ENCODE assay signal across 8 cellular contexts in genomic region chr14:30994681-30995620, GRCh38. TPM values are rescaled to one million over a fixed set of nuclear protein-coding genes. Genes with fewer than 3 reads are reported as not detected.
A peak's percentile ranks its signal among the peaks of the same experiment; 100 is the strongest.
DNase-seq lines count a peak whose midpoint lies in the region; ATAC-seq lines count a peak whose summit lies in the region.

No MANE protein-coding gene starts in this region.

- peak; percentile 72 for ATAC-seq in GM18511 (IDR thresholded peaks at IDR 0.05; ENCODE audit: unreplicated experiment)
- ATAC-seq in HG02642 (IDR thresholded peaks at IDR 0.05; ENCODE audit: poor library complexity, unreplicated experiment): peak; percentile 68

- 54 to 81% methylated on average over 3 of the region's 4 CpGs for WGBS in mesodermal cell (ENCODE audit: insufficient coverage in 2 of 2), 2 experiments

- peaks cover 23% of the 10 kb centered on the region for H3K36me3 Mint-ChIP-seq in activated T-helper 1 cell treated with anti-CD3 and anti-CD28 coated beads, Interleukin-12 subunit alpha, Interleukin-12 subunit beta, Interleukin-2, Interleukin-4 antibody, amounts not matched to agents 30 ng/mL and 10 ng/mL and 1 ng/mL, durations not matched to agents 14 hours and 24 hours and 36 hours (ENCODE audit: low read depth)

- intact Hi-C loops in activated T-helper 1 cell treated with anti-CD3 and anti-CD28 coated beads, Interleukin-12 subunit alpha, Interleukin-12 subunit beta, Interleukin-2, Interleukin-4 antibody, amounts not matched to agents 30 ng/mL and 10 ng/mL and 1 ng/mL, durations not matched to agents 14 hours and 24 hours and 36 hours (cut with micrococcal nuclease): loop anchor here (1.0 kb wide), 1 partner anchor 31 kb away; the partner anchor contains the start of gene STRN3

- H3K36me3 ChIP-seq in mesodermal cell (ENCODE audit: control insufficient read depth, insufficient read depth, low read length): peaks cover 25% of the 10 kb centered on the region

- H3K9me3 ChIP-seq in mesodermal cell (ENCODE audit: control insufficient read depth, low read length): peaks cover 18% of the 10 kb centered on the region

- peak overlapping the region; percentile 33 for H3K27ac ChIP-seq in mesodermal cell (ENCODE audit: low read depth, low read length, severe bottlenecking)

- no peak overlapping the region for H3K4me3 ChIP-seq in mesodermal cell (ENCODE audit: extremely low read depth, insufficient read depth, low read length, poor library complexity, severe bottlenecking)

- peaks cover 8% of the 10 kb centered on the region for H3K4me1 ChIP-seq in mesodermal cell (ENCODE audit: control insufficient read depth, insufficient read depth, low read length, poor library complexity, severe bottlenecking)

- H3K27ac Mint-ChIP-seq in activated T-helper 1 cell treated with anti-CD3 and anti-CD28 coated beads, Interleukin-12 subunit alpha, Interleukin-12 subunit beta, Interleukin-2, Interleukin-4 antibody, amounts not matched to agents 30 ng/mL and 10 ng/mL and 1 ng/mL, durations not matched to agents 14 hours and 24 hours and 36 hours: peak overlapping the region; percentile 74

- DNase-seq in activated T-helper 1 cell treated with anti-CD3 and anti-CD28 coated beads, Interleukin-12 subunit alpha, Interleukin-12 subunit beta, Interleukin-2, Interleukin-4 antibody, amounts not matched to agents 30 ng/mL and 10 ng/mL and 1 ng/mL, durations not matched to agents 14 hours and 24 hours and 36 hours (ENCODE audit: low spot score): no peak
- DNase-seq in T-helper 9 cell: no peak
- DNase-seq in stimulated activated CD4-positive, alpha-beta T cell treated with anti-CD3 and anti-CD28 coated beads, Interleukin-1b, Interleukin-23, amount 100 ng/mL, for 48 hours: no peak
- DNase-seq in NCI-H1105 (lab: John Stamatoyannopoulos, UW): no peak
- DNase-seq in SIG-M5 (lab: John Stamatoyannopoulos, UW): no peak

- H3K9me3 Mint-ChIP-seq in activated T-helper 1 cell treated with anti-CD3 and anti-CD28 coated beads, Interleukin-12 subunit alpha, Interleukin-12 subunit beta, Interleukin-2, Interleukin-4 antibody, amounts not matched to agents 30 ng/mL and 10 ng/mL and 1 ng/mL, durations not matched to agents 14 hours and 24 hours and 36 hours: peaks cover 24% of the 10 kb centered on the region

- H3K4me1 Mint-ChIP-seq in activated T-helper 1 cell treated with anti-CD3 and anti-CD28 coated beads, Interleukin-12 subunit alpha, Interleukin-12 subunit beta, Interleukin-2, Interleukin-4 antibody, amounts not matched to agents 30 ng/mL and 10 ng/mL and 1 ng/mL, durations not matched to agents 14 hours and 24 hours and 36 hours (ENCODE audit: low read depth): peaks cover 29% of the 10 kb centered on the region

- no peak overlapping the region for H3K4me3 Mint-ChIP-seq in activated T-helper 1 cell treated with anti-CD3 and anti-CD28 coated beads, Interleukin-12 subunit alpha, Interleukin-12 subunit beta, Interleukin-2, Interleukin-4 antibody, amounts not matched to agents 30 ng/mL and 10 ng/mL and 1 ng/mL, durations not matched to agents 14 hours and 24 hours and 36 hours

- no peaks in the 10 kb centered on the region for H3K27me3 Mint-ChIP-seq in activated T-helper 1 cell treated with anti-CD3 and anti-CD28 coated beads, Interleukin-12 subunit alpha, Interleukin-12 subunit beta, Interleukin-2, Interleukin-4 antibody, amounts not matched to agents 30 ng/mL and 10 ng/mL and 1 ng/mL, durations not matched to agents 14 hours and 24 hours and 36 hours (ENCODE audit: insufficient read depth)

RNA-seq across cellular contexts. Expression of gene AP4S1, which starts 30.5 kb away (rescaled TPM):
- 7.9 and 8.5 TPM in 2 replicates for total RNA-seq in activated T-helper 1 cell treated with anti-CD3 and anti-CD28 coated beads, Interleukin-12 subunit alpha, Interleukin-12 subunit beta, Interleukin-2, Interleukin-4 antibody, amounts not matched to agents 30 ng/mL and 10 ng/mL and 1 ng/mL, durations not matched to agents 14 hours and 24 hours and 36 hours
- polyA plus RNA-seq in mesodermal cell (2013, experiment 1 of 2): 3.9 TPM
- polyA plus RNA-seq in mesodermal cell (2013, experiment 2 of 2): 5.0 TPM

RNA-seq across cellular contexts. Expression of gene STRN3, which starts 31.2 kb away (rescaled TPM):
- 25.9 and 31.3 TPM in 2 replicates for total RNA-seq in activated T-helper 1 cell treated with anti-CD3 and anti-CD28 coated beads, Interleukin-12 subunit alpha, Interleukin-12 subunit beta, Interleukin-2, Interleukin-4 antibody, amounts not matched to agents 30 ng/mL and 10 ng/mL and 1 ng/mL, durations not matched to agents 14 hours and 24 hours and 36 hours
- 29.6 TPM for polyA plus RNA-seq in mesodermal cell (2013, experiment 1 of 2)
- 32.1 TPM for polyA plus RNA-seq in mesodermal cell (2013, experiment 2 of 2)
